14 cellular contexts compared by ENCODE assay signal in the genomic region with DNA sequence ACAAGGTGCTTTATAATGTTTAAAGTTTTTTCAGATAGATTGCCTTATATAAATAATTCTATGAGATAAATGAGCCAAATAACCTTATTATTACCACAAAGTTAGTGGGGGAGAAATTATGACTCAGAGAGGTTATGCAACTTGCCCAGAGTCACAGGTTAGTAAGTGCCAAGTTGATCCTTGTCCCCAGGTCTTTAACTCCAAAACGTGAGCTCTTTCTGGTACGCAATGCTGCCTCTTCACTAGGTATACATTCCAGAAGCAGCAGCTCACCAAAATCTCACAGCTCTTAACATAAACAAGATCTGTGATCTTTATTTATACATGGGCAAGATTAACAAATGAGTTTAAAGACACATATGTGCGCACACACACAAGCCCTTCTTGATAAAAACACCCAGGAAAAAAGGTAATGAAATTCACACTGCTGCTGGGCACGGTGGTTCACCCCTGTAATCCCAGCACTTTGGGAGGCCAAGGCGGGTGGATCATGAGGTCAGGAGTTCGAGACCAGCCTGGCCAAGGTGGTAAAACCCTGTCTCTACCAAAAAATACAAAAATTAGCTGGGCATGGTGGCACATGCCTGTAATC. TPM values are rescaled to one million over a fixed set of nuclear protein-coding genes. Genes with fewer than 3 reads are reported as not detected.
DNase-seq lines count a peak whose midpoint lies in the region; ATAC-seq and TF ChIP-seq lines count a peak whose summit lies in the region.
"Had no signal": no experiment of that assay in that cellular context is flagged by ENCODE, and none has a peak within 500 bp of the region (broad histone marks: within the 10 kb centered on the region; RNA-seq: fewer than 3 reads in every experiment).

No MANE protein-coding gene starts in this region.

- H3K27ac ChIP-seq in PC-3 (ENCODE audit: low read length): peak overlapping the region; percentile 36
- H3K27ac ChIP-seq in esophagus muscularis mucosa (replicated peaks in 1 of 4): no peak overlapping the region
- H3K27ac ChIP-seq in right lobe of liver: peak overlapping the region in 1 of 3 donors; percentile 43
- H3K27ac ChIP-seq: colonic mucosa had no signal

- peaks cover 13% of the 10 kb centered on the region for H3K79me2 ChIP-seq in PC-3 (ENCODE audit: low read length)

- H3F3A ChIP-seq in PC-3 (ENCODE audit: low read length, unreplicated experiment): no peaks in the 10 kb centered on the region

- no peaks in the 10 kb centered on the region for H3K36me3 ChIP-seq in PC-3 (ENCODE audit: low read depth, low read length)
- H3K36me3 ChIP-seq in esophagus muscularis mucosa: peaks cover 0 to 28% (median 0%) of the 10 kb centered on the region in 4 donors
- H3K36me3 ChIP-seq in right lobe of liver: no peaks in the 10 kb centered on the region
- H3K36me3 ChIP-seq: colonic mucosa had no signal

- CTCF ChIA-PET in PC-3 (lab: Charles Lee): no interaction called here

- H3K4me2 ChIP-seq in PC-3 (ENCODE audit: low read length): peak overlapping the region; percentile 15

- 76% methylated on average over 6 of the region's 6 CpGs for WGBS in esophagus muscularis mucosa
- 60% methylated on average over 6 of the region's 6 CpGs for WGBS in right lobe of liver (ENCODE audit: insufficient coverage, low coverage, low lambda C conversion rate, missing lambda C conversion rate)

- no peak overlapping the region for H2AFZ ChIP-seq in PC-3 (ENCODE audit: low read length)

- H3K9ac ChIP-seq in PC-3 (ENCODE audit: low read length): no peak overlapping the region

- no TSS peak for BruUV-seq in PC-3 (replicated peaks; lab: Mats Ljungman, UMichigan)

- peak; percentile 76 for DNase-seq in Caki2 (ENCODE audit: low read depth)
- peak; percentile 89 for DNase-seq in PC-3
- DNase-seq in esophagus muscularis mucosa (ENCODE audit: extremely low spot score): peak; percentile 42
- peak in 1 of 3 donors; percentile 63 for DNase-seq in right lobe of liver
- no peak for DNase-seq in NCI-H524 treated with DMSO at 0.1 percent for 48 hours (lab: John Stamatoyannopoulos, UW)
- no peak for DNase-seq in iPS-NIHi7 (ENCODE audit: extremely low spot score)
- no peak for DNase-seq in NCI-H2196 treated with DMSO at 0.1 percent for 48 hours (lab: John Stamatoyannopoulos, UW; ENCODE audit: unreplicated experiment)
- DNase-seq: activated CD4-positive, alpha-beta T cell treated with anti-CD3 and anti-CD28 coated beads, Interleukin-2, amount 50 U/mL, for 1 hour; colonic mucosa; naive thymus-derived CD8-positive, alpha-beta T cell; NCI-H2107; SIG-M5; T-helper 9 cell had no signal

- H3K4me3 ChIP-seq in PC-3 (ENCODE audit: low read length) (no peak overlapping the region; the same call in 1 of the 2 replicates), esophagus muscularis mucosa (no peak overlapping the region), right lobe of liver (no peak overlapping the region)
- H3K4me3 ChIP-seq: colonic mucosa had no signal

- no peak for TF ChIP-seq CTCF in PC-3 (conservative IDR thresholded peaks at IDR 0.05; ENCODE audit: low read depth, low read length)
- TF ChIP-seq CTCF in esophagus muscularis mucosa (IDR thresholded peaks at IDR 0.05): no peak
- TF ChIP-seq CTCF in right lobe of liver (IDR thresholded peaks at IDR 0.05): no peak

- in situ Hi-C loops in Caki2 (cut with HindIII; ENCODE audit: low pct_unique_long_range_greater_than_20kb, low sequenced_read_pairs): no loop called here

- no peaks in the 10 kb centered on the region for H4K20me1 ChIP-seq in PC-3 (ENCODE audit: low read length)

- no peak for TF ChIP-seq POLR2A in esophagus muscularis mucosa (IDR thresholded peaks at IDR 0.05; ENCODE audit: low read depth)
- no peak for TF ChIP-seq POLR2A in right lobe of liver (IDR thresholded peaks at IDR 0.05)

- POLR2A ChIA-PET in PC-3 (lab: Charles Lee; ENCODE audit: unreplicated experiment): no interaction called here

- no peak for TF ChIP-seq EP300 in esophagus muscularis mucosa (IDR thresholded peaks at IDR 0.05)

- H3K9me2 ChIP-seq in PC-3 (replicated peaks; ENCODE audit: low read length): no peaks in the 10 kb centered on the region

- H3K4me1 ChIP-seq in PC-3 (ENCODE audit: insufficient read depth, low read length) (peaks cover 65% of the 10 kb centered on the region), esophagus muscularis mucosa (peaks cover 0 to 9% (median 0%) of the 10 kb centered on the region in 4 donors), right lobe of liver (no peaks in the 10 kb centered on the region)
- H3K4me1 ChIP-seq: colonic mucosa had no signal

- H3K27me3 ChIP-seq in PC-3 (ENCODE audit: low read length) (no peaks in the 10 kb centered on the region), esophagus muscularis mucosa (no peaks in the 10 kb centered on the region), right lobe of liver (no peaks in the 10 kb centered on the region)
- H3K27me3 ChIP-seq: colonic mucosa had no signal

- ATAC-seq in PC-3: peak; percentile 16
- peak; percentile 84 to 99 (median 98) for ATAC-seq in right lobe of liver
- no peak for ATAC-seq in GM18868 (IDR thresholded peaks at IDR 0.05; ENCODE audit: unreplicated experiment)
- ATAC-seq: naive thymus-derived CD8-positive, alpha-beta T cell had no signal

- intact Hi-C loops in PC-3 (cut with micrococcal nuclease) (loop anchor here (5.0 kb wide), 1 partner anchor 338 kb away; no protein-coding TSS in a partner anchor), esophagus muscularis mucosa (cut with DNase I) (loop anchor here (5.0 kb wide), 1 partner anchor 42 kb away; no protein-coding TSS in a partner anchor), right lobe of liver (cut with DNase I) (no loop called here)

- H3K9me3 ChIP-seq in PC-3 (ENCODE audit: low read length): no peaks in the 10 kb centered on the region
- H3K9me3 ChIP-seq in esophagus muscularis mucosa: no peaks in the 10 kb centered on the region
- H3K9me3 ChIP-seq in right lobe of liver: no peaks in the 10 kb centered on the region
- H3K9me3 ChIP-seq: colonic mucosa had no signal

RNA-seq across cellular contexts. Expression of gene NR2F2, which starts 59.8 kb away (rescaled TPM):
- 7.0 and 16.0 TPM in 2 replicates for total RNA-seq in Caki2 (2014; rRNA removed; shearing (Covaris generic); ENCODE audit: low replicate concordance)
- total RNA-seq in PC-3 (2014; rRNA removed) (19.0 and 19.6 TPM in 2 replicates), esophagus muscularis mucosa (100 to 1,000 TPM in 2 of 4 donors, 10 to 100 TPM in 2; 42.7 to 131 (median 83.6) TPM), right lobe of liver (10 to 100 TPM; 11.6 to 30.0 (median 20.7) TPM)
- total RNA-seq: naive thymus-derived CD8-positive, alpha-beta T cell had no signal

Comparison
In these comparisons a context has a peak if more than half of its experiments do, and no peak if none do; other contexts are left out.
1. DNase-seq: peak in Caki2 (single experiment), PC-3 (single experiment) and esophagus muscularis mucosa (single experiment); none in NCI-H524 treated with DMSO at 0.1 percent for 48 hours (single experiment), iPS-NIHi7 (single experiment) and NCI-H2196 treated with DMSO at 0.1 percent for 48 hours (single experiment).
2. intact Hi-C loops: an anchor here in PC-3 (5.0 kb wide) and esophagus muscularis mucosa (5.0 kb wide); none called in right lobe of liver.